1 cellular context compared by ENCODE assay signal in the genomic region with DNA sequence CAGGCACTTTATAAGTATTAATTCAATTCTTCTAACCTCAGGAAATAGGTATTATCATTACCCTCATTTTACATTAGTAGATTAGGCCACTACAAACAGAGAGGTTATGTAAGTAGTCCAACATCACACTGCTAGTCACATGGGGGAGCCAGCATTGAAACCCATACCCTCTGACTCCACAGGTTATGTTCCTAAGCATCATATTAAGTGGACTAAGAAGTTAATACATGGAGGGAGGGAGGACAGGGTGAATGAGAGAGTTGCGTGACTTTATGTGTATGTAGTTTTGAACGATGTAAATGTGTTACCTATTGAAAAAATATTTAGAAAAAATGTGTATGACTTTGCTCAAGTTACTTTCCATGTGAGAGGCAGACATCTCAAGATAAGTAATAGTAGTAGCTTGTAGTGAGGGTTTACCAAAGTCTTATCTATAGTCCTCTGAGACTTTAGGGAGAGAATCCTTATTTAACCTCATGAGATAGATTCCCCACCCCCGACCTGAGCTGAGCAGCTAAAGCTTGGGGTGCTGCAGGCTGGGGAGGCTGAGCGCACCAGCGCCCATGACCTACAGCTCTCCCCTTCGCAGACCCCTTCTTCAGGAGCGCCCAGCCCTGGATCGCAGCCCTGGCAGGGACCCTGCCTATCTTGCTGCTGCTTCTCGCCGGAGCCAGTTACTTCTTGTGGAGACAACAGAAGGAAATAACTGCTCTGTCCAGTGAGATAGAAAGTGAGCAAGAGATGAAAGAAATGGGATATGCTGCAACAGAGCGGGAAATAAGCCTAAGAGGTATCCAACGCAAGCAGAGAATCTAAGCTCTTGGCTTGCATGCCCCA.
TF ChIP-seq lines count a peak whose summit lies in the region.

No MANE protein-coding gene starts in this region.

TF ChIP-seq in GM23338, 12 proteins besides CTCF, POLR2A, EP300 and RAD21:
- TF ChIP-seq, protein P1, sequence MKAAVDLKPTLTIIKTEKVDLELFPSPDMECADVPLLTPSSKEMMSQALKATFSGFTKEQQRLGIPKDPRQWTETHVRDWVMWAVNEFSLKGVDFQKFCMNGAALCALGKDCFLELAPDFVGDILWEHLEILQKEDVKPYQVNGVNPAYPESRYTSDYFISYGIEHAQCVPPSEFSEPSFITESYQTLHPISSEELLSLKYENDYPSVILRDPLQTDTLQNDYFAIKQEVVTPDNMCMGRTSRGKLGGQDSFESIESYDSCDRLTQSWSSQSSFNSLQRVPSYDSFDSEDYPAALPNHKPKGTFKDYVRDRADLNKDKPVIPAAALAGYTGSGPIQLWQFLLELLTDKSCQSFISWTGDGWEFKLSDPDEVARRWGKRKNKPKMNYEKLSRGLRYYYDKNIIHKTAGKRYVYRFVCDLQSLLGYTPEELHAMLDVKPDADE (IDR thresholded peaks at IDR 0.05): no peak
- TF ChIP-seq ZNF331 (CRISPR knock-in tag; IDR thresholded peaks at IDR 0.05; ENCODE audit: low read depth) (no peak), EZH2phosphoT487 (IDR thresholded peaks at IDR 0.05; ENCODE audit: unreplicated experiment) (no peak), POLR2AphosphoS5 (IDR thresholded peaks at IDR 0.05; ENCODE audit: low read depth) (no peak), JUNB (IDR thresholded peaks at IDR 0.05; ENCODE audit: unreplicated experiment) (no peak), STAT1 (IDR thresholded peaks at IDR 0.05; ENCODE audit: unreplicated experiment) (no peak), NANOG (IDR thresholded peaks at IDR 0.05; ENCODE audit: borderline replicate concordance) (no peak), ZNF114 (CRISPR knock-in tag; IDR thresholded peaks at IDR 0.05) (no peak), CREB1 (CRISPR knock-in tag; IDR thresholded peaks at IDR 0.05; ENCODE audit: low read depth) (no peak), EZH2 (IDR thresholded peaks at IDR 0.05; ENCODE audit: low read depth, unreplicated experiment) (no peak)
- TF ChIP-seq, protein P2, sequence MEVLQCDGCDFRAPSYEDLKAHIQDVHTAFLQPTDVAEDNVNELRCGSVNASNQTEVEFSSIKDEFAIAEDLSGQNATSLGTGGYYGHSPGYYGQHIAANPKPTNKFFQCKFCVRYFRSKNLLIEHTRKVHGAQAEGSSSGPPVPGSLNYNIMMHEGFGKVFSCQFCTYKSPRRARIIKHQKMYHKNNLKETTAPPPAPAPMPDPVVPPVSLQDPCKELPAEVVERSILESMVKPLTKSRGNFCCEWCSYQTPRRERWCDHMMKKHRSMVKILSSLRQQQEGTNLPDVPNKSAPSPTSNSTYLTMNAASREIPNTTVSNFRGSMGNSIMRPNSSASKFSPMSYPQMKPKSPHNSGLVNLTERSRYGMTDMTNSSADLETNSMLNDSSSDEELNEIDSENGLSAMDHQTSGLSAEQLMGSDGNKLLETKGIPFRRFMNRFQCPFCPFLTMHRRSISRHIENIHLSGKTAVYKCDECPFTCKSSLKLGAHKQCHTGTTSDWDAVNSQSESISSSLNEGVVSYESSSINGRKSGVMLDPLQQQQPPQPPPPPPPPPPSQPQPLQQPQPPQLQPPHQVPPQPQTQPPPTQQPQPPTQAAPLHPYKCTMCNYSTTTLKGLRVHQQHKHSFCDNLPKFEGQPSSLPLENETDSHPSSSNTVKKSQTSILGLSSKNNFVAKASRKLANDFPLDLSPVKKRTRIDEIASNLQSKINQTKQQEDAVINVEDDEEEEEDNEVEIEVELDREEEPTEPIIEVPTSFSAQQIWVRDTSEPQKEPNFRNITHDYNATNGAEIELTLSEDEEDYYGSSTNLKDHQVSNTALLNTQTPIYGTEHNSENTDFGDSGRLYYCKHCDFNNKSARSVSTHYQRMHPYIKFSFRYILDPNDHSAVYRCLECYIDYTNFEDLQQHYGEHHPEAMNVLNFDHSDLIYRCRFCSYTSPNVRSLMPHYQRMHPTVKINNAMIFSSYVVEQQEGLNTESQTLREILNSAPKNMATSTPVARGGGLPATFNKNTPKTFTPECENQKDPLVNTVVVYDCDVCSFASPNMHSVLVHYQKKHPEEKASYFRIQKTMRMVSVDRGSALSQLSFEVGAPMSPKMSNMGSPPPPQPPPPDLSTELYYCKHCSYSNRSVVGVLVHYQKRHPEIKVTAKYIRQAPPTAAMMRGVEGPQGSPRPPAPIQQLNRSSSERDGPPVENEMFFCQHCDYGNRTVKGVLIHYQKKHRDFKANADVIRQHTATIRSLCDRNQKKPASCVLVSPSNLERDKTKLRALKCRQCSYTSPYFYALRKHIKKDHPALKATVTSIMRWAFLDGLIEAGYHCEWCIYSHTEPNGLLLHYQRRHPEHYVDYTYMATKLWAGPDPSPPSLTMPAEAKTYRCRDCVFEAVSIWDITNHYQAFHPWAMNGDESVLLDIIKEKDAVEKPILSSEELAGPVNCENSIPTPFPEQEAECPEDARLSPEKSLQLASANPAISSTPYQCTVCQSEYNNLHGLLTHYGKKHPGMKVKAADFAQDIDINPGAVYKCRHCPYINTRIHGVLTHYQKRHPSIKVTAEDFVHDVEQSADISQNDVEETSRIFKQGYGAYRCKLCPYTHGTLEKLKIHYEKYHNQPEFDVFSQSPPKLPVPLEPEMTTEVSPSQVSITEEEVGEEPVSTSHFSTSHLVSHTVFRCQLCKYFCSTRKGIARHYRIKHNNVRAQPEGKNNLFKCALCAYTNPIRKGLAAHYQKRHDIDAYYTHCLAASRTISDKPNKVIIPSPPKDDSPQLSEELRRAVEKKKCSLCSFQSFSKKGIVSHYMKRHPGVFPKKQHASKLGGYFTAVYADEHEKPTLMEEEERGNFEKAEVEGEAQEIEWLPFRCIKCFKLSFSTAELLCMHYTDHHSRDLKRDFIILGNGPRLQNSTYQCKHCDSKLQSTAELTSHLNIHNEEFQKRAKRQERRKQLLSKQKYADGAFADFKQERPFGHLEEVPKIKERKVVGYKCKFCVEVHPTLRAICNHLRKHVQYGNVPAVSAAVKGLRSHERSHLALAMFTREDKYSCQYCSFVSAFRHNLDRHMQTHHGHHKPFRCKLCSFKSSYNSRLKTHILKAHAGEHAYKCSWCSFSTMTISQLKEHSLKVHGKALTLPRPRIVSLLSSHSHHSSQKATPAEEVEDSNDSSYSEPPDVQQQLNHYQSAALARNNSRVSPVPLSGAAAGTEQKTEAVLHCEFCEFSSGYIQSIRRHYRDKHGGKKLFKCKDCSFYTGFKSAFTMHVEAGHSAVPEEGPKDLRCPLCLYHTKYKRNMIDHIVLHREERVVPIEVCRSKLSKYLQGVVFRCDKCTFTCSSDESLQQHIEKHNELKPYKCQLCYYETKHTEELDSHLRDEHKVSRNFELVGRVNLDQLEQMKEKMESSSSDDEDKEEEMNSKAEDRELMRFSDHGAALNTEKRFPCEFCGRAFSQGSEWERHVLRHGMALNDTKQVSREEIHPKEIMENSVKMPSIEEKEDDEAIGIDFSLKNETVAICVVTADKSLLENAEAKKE (CRISPR knock-in tag; IDR thresholded peaks at IDR 0.05): no peak
- TF ChIP-seq, protein P3, sequence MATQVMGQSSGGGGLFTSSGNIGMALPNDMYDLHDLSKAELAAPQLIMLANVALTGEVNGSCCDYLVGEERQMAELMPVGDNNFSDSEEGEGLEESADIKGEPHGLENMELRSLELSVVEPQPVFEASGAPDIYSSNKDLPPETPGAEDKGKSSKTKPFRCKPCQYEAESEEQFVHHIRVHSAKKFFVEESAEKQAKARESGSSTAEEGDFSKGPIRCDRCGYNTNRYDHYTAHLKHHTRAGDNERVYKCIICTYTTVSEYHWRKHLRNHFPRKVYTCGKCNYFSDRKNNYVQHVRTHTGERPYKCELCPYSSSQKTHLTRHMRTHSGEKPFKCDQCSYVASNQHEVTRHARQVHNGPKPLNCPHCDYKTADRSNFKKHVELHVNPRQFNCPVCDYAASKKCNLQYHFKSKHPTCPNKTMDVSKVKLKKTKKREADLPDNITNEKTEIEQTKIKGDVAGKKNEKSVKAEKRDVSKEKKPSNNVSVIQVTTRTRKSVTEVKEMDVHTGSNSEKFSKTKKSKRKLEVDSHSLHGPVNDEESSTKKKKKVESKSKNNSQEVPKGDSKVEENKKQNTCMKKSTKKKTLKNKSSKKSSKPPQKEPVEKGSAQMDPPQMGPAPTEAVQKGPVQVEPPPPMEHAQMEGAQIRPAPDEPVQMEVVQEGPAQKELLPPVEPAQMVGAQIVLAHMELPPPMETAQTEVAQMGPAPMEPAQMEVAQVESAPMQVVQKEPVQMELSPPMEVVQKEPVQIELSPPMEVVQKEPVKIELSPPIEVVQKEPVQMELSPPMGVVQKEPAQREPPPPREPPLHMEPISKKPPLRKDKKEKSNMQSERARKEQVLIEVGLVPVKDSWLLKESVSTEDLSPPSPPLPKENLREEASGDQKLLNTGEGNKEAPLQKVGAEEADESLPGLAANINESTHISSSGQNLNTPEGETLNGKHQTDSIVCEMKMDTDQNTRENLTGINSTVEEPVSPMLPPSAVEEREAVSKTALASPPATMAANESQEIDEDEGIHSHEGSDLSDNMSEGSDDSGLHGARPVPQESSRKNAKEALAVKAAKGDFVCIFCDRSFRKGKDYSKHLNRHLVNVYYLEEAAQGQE (IDR thresholded peaks at IDR 0.05; ENCODE audit: unreplicated experiment): no peak
